2 cellular contexts compared by ENCODE assay signal in the genomic region with DNA sequence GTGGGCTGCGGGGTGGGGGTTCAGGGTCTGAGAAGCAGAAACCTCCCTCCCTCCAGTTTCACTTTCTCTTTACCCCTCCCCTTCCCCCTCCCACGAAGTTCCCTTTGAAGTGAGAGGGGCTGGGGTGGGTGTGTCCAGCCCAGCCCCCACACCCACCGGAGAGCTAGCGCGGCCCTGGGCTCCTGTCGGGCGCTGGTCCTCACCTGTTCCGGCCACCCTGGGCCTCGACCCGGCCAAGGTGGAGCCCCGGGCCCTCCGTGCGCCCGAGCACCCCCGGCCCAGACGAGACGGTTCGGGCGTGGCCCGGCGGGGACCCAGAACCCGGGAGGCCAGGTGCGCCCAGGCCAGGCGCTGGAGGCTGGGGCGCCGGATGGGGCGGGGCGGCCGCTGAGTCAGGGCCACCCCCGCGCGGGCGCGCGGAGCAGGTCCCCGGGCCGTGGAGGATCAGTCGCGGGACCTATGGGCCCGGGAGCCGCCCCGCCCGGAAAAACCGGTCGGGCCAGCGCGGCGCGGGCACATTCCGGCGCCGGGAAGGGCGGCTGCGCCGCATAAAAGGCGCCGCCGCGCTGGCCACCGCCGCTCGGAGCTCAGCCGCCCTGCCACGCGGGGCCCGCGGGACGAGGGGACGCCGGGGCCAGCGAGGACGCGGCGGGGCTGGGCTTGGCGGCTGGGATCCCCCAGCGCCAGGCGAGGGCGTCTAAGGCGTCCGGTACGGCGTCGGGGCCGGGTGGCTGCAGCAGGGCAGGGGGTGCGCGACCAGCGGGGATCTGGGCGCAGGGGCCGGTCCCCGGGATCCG.
TF ChIP-seq lines count a peak whose summit lies in the region.

No MANE protein-coding gene starts in this region.

TF ChIP-seq in liver, 16 proteins besides CTCF, POLR2A, EP300 and RAD21:
- TF ChIP-seq EGR1 (IDR thresholded peaks at IDR 0.05; ENCODE audit: low read depth in 2 of 2) (no peak), FOXA1 (IDR thresholded peaks at IDR 0.05) (no peak), FOXA2 (IDR thresholded peaks at IDR 0.05) (no peak), JUND (IDR thresholded peaks at IDR 0.05) (no peak), ATF3 (IDR thresholded peaks at IDR 0.05) (no peak), RXRA (IDR thresholded peaks at IDR 0.05) (no peak), TAF1 (conservative IDR thresholded peaks at IDR 0.05) (no peak), GABPA (IDR thresholded peaks at IDR 0.05 in 1 of 2, conservative IDR thresholded peaks at IDR 0.05 in 1 of 2) (no peak), YY1 (IDR thresholded peaks at IDR 0.05) (no peak), REST (IDR thresholded peaks at IDR 0.05) (no peak), SP1 (IDR thresholded peaks at IDR 0.05) (no peak), HNF4A (conservative IDR thresholded peaks at IDR 0.05) (no peak), HNF4G (IDR thresholded peaks at IDR 0.05) (no peak), NR2F2 (IDR thresholded peaks at IDR 0.05) (no peak)
- TF ChIP-seq, protein P1, sequence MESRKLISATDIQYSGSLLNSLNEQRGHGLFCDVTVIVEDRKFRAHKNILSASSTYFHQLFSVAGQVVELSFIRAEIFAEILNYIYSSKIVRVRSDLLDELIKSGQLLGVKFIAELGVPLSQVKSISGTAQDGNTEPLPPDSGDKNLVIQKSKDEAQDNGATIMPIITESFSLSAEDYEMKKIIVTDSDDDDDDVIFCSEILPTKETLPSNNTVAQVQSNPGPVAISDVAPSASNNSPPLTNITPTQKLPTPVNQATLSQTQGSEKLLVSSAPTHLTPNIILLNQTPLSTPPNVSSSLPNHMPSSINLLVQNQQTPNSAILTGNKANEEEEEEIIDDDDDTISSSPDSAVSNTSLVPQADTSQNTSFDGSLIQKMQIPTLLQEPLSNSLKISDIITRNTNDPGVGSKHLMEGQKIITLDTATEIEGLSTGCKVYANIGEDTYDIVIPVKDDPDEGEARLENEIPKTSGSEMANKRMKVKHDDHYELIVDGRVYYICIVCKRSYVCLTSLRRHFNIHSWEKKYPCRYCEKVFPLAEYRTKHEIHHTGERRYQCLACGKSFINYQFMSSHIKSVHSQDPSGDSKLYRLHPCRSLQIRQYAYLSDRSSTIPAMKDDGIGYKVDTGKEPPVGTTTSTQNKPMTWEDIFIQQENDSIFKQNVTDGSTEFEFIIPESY (IDR thresholded peaks at IDR 0.05), result no peak
- TF ChIP-seq, protein P2, sequence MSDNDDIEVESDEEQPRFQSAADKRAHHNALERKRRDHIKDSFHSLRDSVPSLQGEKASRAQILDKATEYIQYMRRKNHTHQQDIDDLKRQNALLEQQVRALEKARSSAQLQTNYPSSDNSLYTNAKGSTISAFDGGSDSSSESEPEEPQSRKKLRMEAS (IDR thresholded peaks at IDR 0.05), result no peak

TF ChIP-seq in HepG2, 621 proteins besides CTCF, POLR2A, EP300 and RAD21:
- TF ChIP-seq ZNF672 (CRISPR knock-in tag; IDR thresholded peaks at IDR 0.05), result no peak
- TF ChIP-seq ZNF124 (CRISPR knock-in tag; IDR thresholded peaks at IDR 0.05), result no peak
- no peak for TF ChIP-seq REPIN1 (CRISPR knock-in tag; IDR thresholded peaks at IDR 0.05; ENCODE audit: borderline replicate concordance, low read depth)
- TF ChIP-seq ZMYM3 (CRISPR knock-in tag; IDR thresholded peaks at IDR 0.05), result no peak
- no peak for TF ChIP-seq BRD4 (CRISPR knock-in tag; IDR thresholded peaks at IDR 0.05)
- TF ChIP-seq, protein P3, sequence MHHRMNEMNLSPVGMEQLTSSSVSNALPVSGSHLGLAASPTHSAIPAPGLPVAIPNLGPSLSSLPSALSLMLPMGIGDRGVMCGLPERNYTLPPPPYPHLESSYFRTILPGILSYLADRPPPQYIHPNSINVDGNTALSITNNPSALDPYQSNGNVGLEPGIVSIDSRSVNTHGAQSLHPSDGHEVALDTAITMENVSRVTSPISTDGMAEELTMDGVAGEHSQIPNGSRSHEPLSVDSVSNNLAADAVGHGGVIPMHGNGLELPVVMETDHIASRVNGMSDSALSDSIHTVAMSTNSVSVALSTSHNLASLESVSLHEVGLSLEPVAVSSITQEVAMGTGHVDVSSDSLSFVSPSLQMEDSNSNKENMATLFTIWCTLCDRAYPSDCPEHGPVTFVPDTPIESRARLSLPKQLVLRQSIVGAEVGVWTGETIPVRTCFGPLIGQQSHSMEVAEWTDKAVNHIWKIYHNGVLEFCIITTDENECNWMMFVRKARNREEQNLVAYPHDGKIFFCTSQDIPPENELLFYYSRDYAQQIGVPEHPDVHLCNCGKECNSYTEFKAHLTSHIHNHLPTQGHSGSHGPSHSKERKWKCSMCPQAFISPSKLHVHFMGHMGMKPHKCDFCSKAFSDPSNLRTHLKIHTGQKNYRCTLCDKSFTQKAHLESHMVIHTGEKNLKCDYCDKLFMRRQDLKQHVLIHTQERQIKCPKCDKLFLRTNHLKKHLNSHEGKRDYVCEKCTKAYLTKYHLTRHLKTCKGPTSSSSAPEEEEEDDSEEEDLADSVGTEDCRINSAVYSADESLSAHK (CRISPR knock-in tag; IDR thresholded peaks at IDR 0.05; ENCODE audit: borderline replicate concordance), result no peak
